8 cellular contexts compared by ENCODE assay signal in genomic region chr12:57173089-57173488, GRCh38. TPM values are rescaled to one million over a fixed set of nuclear protein-coding genes. Genes with fewer than 3 reads are reported as not detected.
DNase-seq lines count a peak whose midpoint lies in the region; ATAC-seq and TF ChIP-seq lines count a peak whose summit lies in the region.

No MANE protein-coding gene starts in this region.

- ATAC-seq in HG03045 (IDR thresholded peaks at IDR 0.05; ENCODE audit: unreplicated experiment) = no peak

- no peak overlapping the region for H3K4me3 ChIP-seq in epithelial cell of esophagus (ENCODE audit: low read length)

- DNase-seq in activated T-cell treated with anti-CD3 and anti-CD28 coated beads for 24 hours (ENCODE audit: low read depth) (peak; percentile 7), activated T-cell treated with anti-CD3 and anti-CD28 coated beads for 4 hours (no peak), SK-N-DZ (ENCODE audit: low spot score) (peak; percentile 50), epithelial cell of esophagus (ENCODE audit: low read depth) (no peak), retina (peak; percentile 21), NCI-H1092 (lab: John Stamatoyannopoulos, UW) (no peak), occipital lobe (lab: John Stamatoyannopoulos, UW) (no peak)

- TF ChIP-seq CTCF in epithelial cell of esophagus (IDR thresholded peaks at IDR 0.05; ENCODE audit: insufficient read depth, low read depth, low read length, missing control alignments) = peak; percentile 49

RNA-seq across cellular contexts. Expression of gene LRP1-AS, which starts 25.7 kb away (rescaled TPM):
- polyA plus RNA-seq in SK-N-DZ (2014; cell fraction: cytosol; rRNA removed) = not detected in 2 replicates
- polyA plus RNA-seq in SK-N-DZ (2014; cell fraction: nucleus; rRNA removed) = not detected in 2 replicates
- not detected for total RNA-seq in occipital lobe

RNA-seq across cellular contexts. Expression of gene NXPH4, which starts 43.5 kb away (rescaled TPM):
- 2.2 and 2.4 TPM in 2 replicates for polyA plus RNA-seq in SK-N-DZ (2014; cell fraction: cytosol; rRNA removed)
- polyA plus RNA-seq in SK-N-DZ (2014; cell fraction: nucleus; rRNA removed) = 0.12 and 2.3 TPM in 2 replicates
- 0.78 TPM for total RNA-seq in occipital lobe

RNA-seq across cellular contexts. Expression of gene LRP1, which starts 44.8 kb away (rescaled TPM):
- polyA plus RNA-seq in SK-N-DZ (2014; cell fraction: cytosol; rRNA removed) = 6.4 and 7.8 TPM in 2 replicates
- 16.5 and 44.9 TPM in 2 replicates for polyA plus RNA-seq in SK-N-DZ (2014; cell fraction: nucleus; rRNA removed)
- total RNA-seq in occipital lobe = 65.4 TPM

RNA-seq across cellular contexts. Expression of gene SHMT2, which starts 56.4 kb away (rescaled TPM):
- 426 and 435 TPM in 2 replicates for polyA plus RNA-seq in SK-N-DZ (2014; cell fraction: cytosol; rRNA removed)
- 221 and 320 TPM in 2 replicates for polyA plus RNA-seq in SK-N-DZ (2014; cell fraction: nucleus; rRNA removed)
- 36.2 TPM for total RNA-seq in occipital lobe

Comparison
In these comparisons a context has a peak if more than half of its experiments do, and no peak if none do; other contexts are left out.
1. DNase-seq: peak in activated T-cell treated with anti-CD3 and anti-CD28 coated beads for 24 hours (single experiment), SK-N-DZ (single experiment) and retina (single experiment); none in activated T-cell treated with anti-CD3 and anti-CD28 coated beads for 4 hours (single experiment), epithelial cell of esophagus (single experiment), NCI-H1092 (single experiment) and occipital lobe (single experiment).